In genomic region chr5:135039526-135040296, GRCh38 we compare ENCODE assay signal across 11 cellular contexts. TPM values are rescaled to one million over a fixed set of nuclear protein-coding genes. Genes with fewer than 3 reads are reported as not detected.
DNase-seq lines count a peak whose midpoint lies in the region; ATAC-seq and TF ChIP-seq lines count a peak whose summit lies in the region.
"Had no signal": no experiment of that assay in that cellular context is flagged by ENCODE, and none has a peak within 500 bp of the region (broad histone marks: within the 10 kb centered on the region; RNA-seq: fewer than 3 reads in every experiment).

No MANE protein-coding gene starts in this region.

- POLR2A ChIA-PET in activated B cell treated with CpG ODN at 0.5 μM for 24 hours (lab: Charles Lee) = interaction anchor here (1.0 kb wide), 1 partner anchor 14 kb away, joined by 8 read pairs; no protein-coding TSS in a partner anchor

- 5 to 15% (median 8%) methylated on average over 22 to 72 of the region's 72 CpGs for WGBS in stomach, 5 donors

- H3K4me1 ChIP-seq in stomach = peaks cover 29 to 52% (median 45%) of the 10 kb centered on the region in 4 donors

- TF ChIP-seq CTCF in activated B cell treated with CpG ODN at 0.5 μM for 24 hours (IDR thresholded peaks at IDR 0.05) (no peak), stomach (IDR thresholded peaks at IDR 0.05) (no peak)

- no peaks in the 10 kb centered on the region for H3K9me3 Mint-ChIP-seq in activated B cell treated with CpG ODN at 0.5 μM for 24 hours

- peak overlapping the region; percentile 64 to 94 (median 94) for H3K27ac ChIP-seq in stomach
- H3K27ac ChIP-seq in caudate nucleus (ENCODE audit: low read depth, low read length) = no peak overlapping the region
- H3K27ac ChIP-seq: KMS-11, thyroid gland had no signal

- no peak for TF ChIP-seq POLR2A in stomach (IDR thresholded peaks at IDR 0.05)

- H3K27me3 ChIP-seq in stomach = peaks cover 7 to 99% (median 66%) of the 10 kb centered on the region in 3 donors

- CTCF ChIA-PET in activated B cell treated with CpG ODN at 0.5 μM for 24 hours (lab: Charles Lee) = interaction anchor here (0.6 to 0.8 kb wide), 2 partner anchors 14 to 622 kb away, joined by 3 read pairs; no protein-coding TSS in a partner anchor

- peaks cover 24% of the 10 kb centered on the region for H3K4me1 Mint-ChIP-seq in activated B cell treated with CpG ODN at 0.5 μM for 24 hours

- DNase-seq in NCI-H526 (lab: John Stamatoyannopoulos, UW) = peak; percentile 2 to 60
- no peak for DNase-seq in NCI-H526 treated with DMSO at 0.1 percent for 48 hours (lab: John Stamatoyannopoulos, UW)
- no peak for DNase-seq in activated B cell treated with CpG ODN at 0.5 μM for 24 hours
- DNase-seq in left colon = no peak
- DNase-seq in stomach = no peak
- no peak for DNase-seq in caudate nucleus (lab: John Stamatoyannopoulos, UW)
- no peak for DNase-seq in HK-2 (ENCODE audit: unreplicated experiment)
- DNase-seq in NCI-H774 (lab: John Stamatoyannopoulos, UW) = no peak

- H3K36me3 ChIP-seq in stomach = no peaks in the 10 kb centered on the region
- H3K36me3 ChIP-seq: HAP-1, thyroid gland had no signal

- peaks cover 58% of the 10 kb centered on the region for H3K27me3 Mint-ChIP-seq in activated B cell treated with CpG ODN at 0.5 μM for 24 hours

- no peak for ATAC-seq in activated B cell treated with CpG ODN at 0.5 μM for 24 hours (ENCODE audit: low read depth)
- peak; percentile 55 for ATAC-seq in left colon

- no peaks in the 10 kb centered on the region for H3K9me3 ChIP-seq in stomach
- H3K9me3 ChIP-seq: HAP-1, thyroid gland had no signal

- peak overlapping the region; percentile 45 to 63 (median 52) for H3K4me3 ChIP-seq in stomach
- H3K4me3 ChIP-seq: HAP-1, thyroid gland had no signal

- no peak overlapping the region for H3K27ac Mint-ChIP-seq in activated B cell treated with CpG ODN at 0.5 μM for 24 hours

- peak overlapping the region; percentile 15 for H3K4me3 Mint-ChIP-seq in activated B cell treated with CpG ODN at 0.5 μM for 24 hours

- intact Hi-C loops in activated B cell treated with CpG ODN at 0.5 μM for 24 hours (cut with micrococcal nuclease) (loop anchor here (1.0 kb wide), 2 partner anchors 8 to 14 kb away; no protein-coding TSS in a partner anchor), left colon (cut with DNase I, micrococcal nuclease) (no loop called here), stomach (cut with DNase I; ENCODE audit: low total_unique reads) (loop anchor here (10.0 kb wide), 1 partner anchor 155 kb away; no protein-coding TSS in a partner anchor)

- no peaks in the 10 kb centered on the region for H3K36me3 Mint-ChIP-seq in activated B cell treated with CpG ODN at 0.5 μM for 24 hours (ENCODE audit: low read depth)

- TF ChIP-seq EP300 in stomach (IDR thresholded peaks at IDR 0.05) = no peak

RNA-seq across cellular contexts. Expression of gene PITX1, which starts 5.7 kb away (rescaled TPM):
- total RNA-seq in activated B cell treated with CpG ODN at 0.5 μM for 24 hours = not detected in 2 replicates
- 10 to 100 TPM in 1 of 2 donors, 1 to 10 TPM in 1; 6.2 to 12.3 TPM for total RNA-seq in left colon
- total RNA-seq in stomach = 10 to 100 TPM; 30.3 to 91.1 (median 42.6) TPM
- 100 to 1,000 TPM in 1 of 3 donors, 10 to 100 TPM in 2; 31.6 to 149 (median 48.7) TPM for polyA plus RNA-seq in stomach

Comparison
In these comparisons a context has a peak if more than half of its experiments do, and no peak if none do; other contexts are left out.
1. DNase-seq: peak in NCI-H526 (2 of 2); none in NCI-H526 treated with DMSO at 0.1 percent for 48 hours (single experiment), activated B cell treated with CpG ODN at 0.5 μM for 24 hours (single experiment), left colon (0 of 2), stomach (single experiment), caudate nucleus (0 of 61), HK-2 (single experiment) and NCI-H774 (single experiment).
2. intact Hi-C loops: an anchor here in activated B cell treated with CpG ODN at 0.5 μM for 24 hours (1.0 kb wide) and stomach (10.0 kb wide); none called in left colon.